Comparison of ENCODE assay signal across 32 cellular contexts in the genomic region with DNA sequence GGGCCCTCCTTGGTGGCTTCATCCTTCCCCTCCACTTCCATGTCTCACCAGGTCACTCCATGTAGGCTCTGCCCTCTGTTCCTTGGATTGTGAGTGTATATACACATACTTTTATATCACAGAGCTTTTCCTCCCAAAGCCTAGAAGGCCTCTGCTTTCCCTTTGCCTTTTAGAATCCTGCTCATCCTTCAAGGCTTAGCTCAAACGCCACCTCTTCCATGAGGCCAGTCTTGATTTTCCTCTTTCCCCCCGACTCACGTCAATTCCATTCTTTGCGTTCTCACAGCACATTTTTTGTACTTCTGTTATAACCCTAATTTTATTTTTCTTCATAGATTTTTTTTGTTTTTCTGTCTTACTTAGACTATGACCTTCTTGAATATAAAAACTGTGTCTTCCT. TPM values are rescaled to one million over a fixed set of nuclear protein-coding genes. Genes with fewer than 3 reads are reported as not detected.
"Had no signal": no experiment of that assay in that cellular context is flagged by ENCODE, and none has a peak within 500 bp of the region (broad histone marks: within the 10 kb centered on the region; RNA-seq: fewer than 3 reads in every experiment).

No MANE protein-coding gene starts in this region.

- H3K36me3 Mint-ChIP-seq: mesothelial cell of epicardium, naive B cell had no signal

- H3K4me3 Mint-ChIP-seq: mesothelial cell of epicardium, naive B cell had no signal

- H3K4me3 ChIP-seq: coronary artery, dorsolateral prefrontal cortex, esophagus squamous epithelium, gastrocnemius medialis, heart right ventricle, left lung, lower lobe of right lung, mucosa of descending colon had no signal

- FAIRE-seq: colon, islet of Langerhans, keratinocyte had no signal

- DNase-seq: dermis blood vessel endothelial cell; dorsolateral prefrontal cortex; effector CD4-positive, alpha-beta T cell; effector memory CD4-positive, alpha-beta T cell; erythroblast; esophagus squamous epithelium; foreskin fibroblast; foreskin melanocyte; gastrocnemius medialis; glutamatergic neuron; head of caudate nucleus; heart right ventricle; hippocampal formation; left cardiac atrium; left lung; left ventricle myocardium superior; lower lobe of right lung; mesenchymal stem cell; naive B cell had no signal

- H3K9me3 ChIP-seq: esophagus squamous epithelium, gastrocnemius medialis, heart right ventricle, left lung, lower lobe of right lung, mucosa of descending colon had no signal

- H3K4me1 Mint-ChIP-seq: mesothelial cell of epicardium had no signal

- H3K9me3 Mint-ChIP-seq: mesothelial cell of epicardium had no signal

- H3K27ac ChIP-seq: coronary artery, dorsolateral prefrontal cortex, epithelial cell of prostate, esophagus squamous epithelium, gastrocnemius medialis, heart right ventricle, left lung, lower lobe of right lung had no signal

- ATAC-seq: esophagus mucosa, gastrocnemius medialis, heart right ventricle, left cardiac atrium, left lung, left ventricle myocardium superior, lower lobe of right lung, mucosa of descending colon had no signal

- H3K36me3 ChIP-seq: esophagus squamous epithelium, gastrocnemius medialis, heart right ventricle, left lung, lower lobe of right lung had no signal

- H3K27me3 ChIP-seq: dorsolateral prefrontal cortex had no signal

- H3K27ac Mint-ChIP-seq: mesothelial cell of epicardium had no signal

RNA-seq across cellular contexts. Expression of gene ABCG4, which starts 3.8 kb away (rescaled TPM):
- total RNA-seq: gastrocnemius medialis, lung microvascular endothelial cell, mesenteric fat pad had no signal

RNA-seq across cellular contexts. Expression of gene NHERF4, which starts 32.7 kb away (rescaled TPM):
- total RNA-seq: dermis blood vessel endothelial cell, esophagus mucosa, glomerular endothelial cell, kidney epithelial cell, left lung, lower lobe of right lung, lung microvascular endothelial cell, mesenteric fat pad, myocyte had no signal
- polyA plus RNA-seq: heart right ventricle, keratinocyte had no signal
